In the genomic region with DNA sequence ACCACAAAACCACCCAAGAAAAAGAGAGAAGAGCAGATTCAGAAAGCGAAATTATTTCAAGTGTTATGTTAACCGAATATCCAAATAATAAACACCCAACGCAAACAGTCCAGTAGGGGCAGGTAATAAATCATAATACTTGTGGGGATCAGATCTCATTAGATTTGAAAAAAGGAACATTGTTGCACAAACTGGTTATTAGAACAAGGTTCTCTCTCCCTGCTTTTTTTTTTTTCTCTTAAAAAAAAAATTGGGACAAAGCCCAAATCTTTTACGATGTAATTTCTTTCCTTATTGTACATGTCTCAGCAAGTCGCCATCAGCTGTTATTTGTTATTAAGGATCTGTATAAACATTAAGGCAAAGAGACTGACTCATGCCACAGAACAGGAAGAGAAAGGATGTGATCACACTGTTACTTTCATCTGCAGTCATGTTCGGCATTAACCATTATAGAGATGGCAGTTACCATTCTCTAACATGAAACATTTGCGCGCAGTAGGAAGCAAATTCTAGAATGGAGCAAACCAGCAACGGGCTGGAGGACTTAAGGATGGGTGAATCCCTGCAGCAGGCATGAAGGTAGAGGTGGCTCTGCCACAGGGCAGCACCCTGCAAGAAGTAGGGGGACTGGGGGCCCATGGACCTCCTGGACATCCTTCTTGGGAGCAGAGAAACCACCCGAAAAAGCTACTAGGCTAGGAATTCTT, we compare ENCODE assay signal across 8 cellular contexts. TPM values are rescaled to one million over a fixed set of nuclear protein-coding genes. Genes with fewer than 3 reads are reported as not detected.
DNase-seq lines count a peak whose midpoint lies in the region; ATAC-seq and TF ChIP-seq lines count a peak whose summit lies in the region.

No MANE protein-coding gene starts in this region.

- no TSS peak for BruUV-seq in Caco-2 (replicated peaks; lab: Mats Ljungman, UMichigan)

- no peak overlapping the region for H3K4me3 Mint-ChIP-seq in Caco-2 (ENCODE audit: unreplicated experiment)

- POLR2A ChIA-PET in Caco-2 (lab: Charles Lee): no interaction called here

- H3K27me3 ChIP-seq in Caco-2 (replicated peaks; ENCODE audit: control insufficient read depth, insufficient read depth, low read length): no peaks in the 10 kb centered on the region

- H3K36me3 Mint-ChIP-seq in Caco-2 (ENCODE audit: insufficient read depth, unreplicated experiment): peaks cover 50% of the 10 kb centered on the region

- H3K36me3 ChIP-seq in Caco-2 (ENCODE audit: control insufficient read depth, insufficient read depth, low read length): 0 out of 2 replicates have a peak, but pooled peaks cover 2% of the 10 kb centered on the region

- H3K9me3 ChIP-seq in Caco-2: no peaks in the 10 kb centered on the region

- ATAC-seq in HG03196 (IDR thresholded peaks at IDR 0.05; ENCODE audit: unreplicated experiment): no peak
- no peak for ATAC-seq in GM21423 (IDR thresholded peaks at IDR 0.05; ENCODE audit: unreplicated experiment)

- H3K4me1 ChIP-seq in Caco-2: peaks cover 76% of the 10 kb centered on the region

- H3K4me3 ChIP-seq in Caco-2 (ENCODE audit: low read depth, low read length): no peak overlapping the region

- H3K9me3 Mint-ChIP-seq in Caco-2 (ENCODE audit: unreplicated experiment): no peaks in the 10 kb centered on the region

- H3K27ac Mint-ChIP-seq in Caco-2 (ENCODE audit: unreplicated experiment): no peak overlapping the region

- CTCF ChIA-PET in Caco-2 (lab: Charles Lee): no interaction called here

- H3K27me3 Mint-ChIP-seq in Caco-2 (ENCODE audit: insufficient read depth, unreplicated experiment): no peaks in the 10 kb centered on the region

- intact Hi-C loops in Caco-2 (cut with micrococcal nuclease; ENCODE audit: unreplicated experiment): no loop called here

- H3K4me1 Mint-ChIP-seq in Caco-2 (ENCODE audit: low read depth, unreplicated experiment): peaks cover 64% of the 10 kb centered on the region

- DNase-seq in ELR (ENCODE audit: low read depth) (peak; percentile 78), NCI-H460 (ENCODE audit: extremely low read depth, low read depth) (peak; percentile 25), dermis blood vessel endothelial cell (peak; percentile 85), pulmonary artery endothelial cell (ENCODE audit: low read depth, low spot score) (peak; percentile 71), Caco-2 (no peak)
- no peak for DNase-seq in activated CD8-positive, alpha-beta memory T cell treated with anti-CD3 and anti-CD28 coated beads, Interleukin-2, amount 50 U/mL, for 4 hours

- no peak for TF ChIP-seq CTCF in Caco-2 (IDR thresholded peaks at IDR 0.05; ENCODE audit: insufficient read depth in 1 of 2, low read depth in 1 of 2, low read length in 1 of 2, severe bottlenecking in 1 of 2, unreplicated experiment in 1 of 2)

RNA-seq across cellular contexts. Expression of a gene that starts 42.0 kb away (rescaled TPM):
- 59.3 and 59.9 TPM in 2 replicates for total RNA-seq in NCI-H460 (2014; rRNA removed; shearing (Covaris generic))
- polyA plus RNA-seq in NCI-H460 (2014; cell fraction: nucleus; rRNA removed): 19.8 and 66.7 TPM in 2 replicates
- total RNA-seq in dermis blood vessel endothelial cell: 10.6 and 21.1 TPM in 2 replicates
- 29.5 and 33.4 TPM in 2 replicates for total RNA-seq in pulmonary artery endothelial cell
- total RNA-seq in Caco-2 (2022): 95.5 and 104 TPM in 2 replicates

Comparison
In these comparisons a context has a peak if more than half of its experiments do, and no peak if none do; other contexts are left out.
1. DNase-seq: peak in ELR (single experiment), NCI-H460 (single experiment), dermis blood vessel endothelial cell (single experiment) and pulmonary artery endothelial cell (single experiment); none in activated CD8-positive, alpha-beta memory T cell treated with anti-CD3 and anti-CD28 coated beads, Interleukin-2, amount 50 U/mL, for 4 hours (single experiment) and Caco-2 (0 of 2).